In genomic region chr2:241357531-241357930, GRCh38 we compare ENCODE assay signal across 8 cellular contexts. TPM values are rescaled to one million over a fixed set of nuclear protein-coding genes. Genes with fewer than 3 reads are reported as not detected.
DNase-seq lines count a peak whose midpoint lies in the region; ATAC-seq, FAIRE-seq and TF ChIP-seq lines count a peak whose summit lies in the region.
"Had no signal": no experiment of that assay in that cellular context is flagged by ENCODE, and none has a peak within 500 bp of the region (broad histone marks: within the 10 kb centered on the region; RNA-seq: fewer than 3 reads in every experiment).

No MANE protein-coding gene starts in this region.

- H2AFZ ChIP-seq in OCI-LY1 (ENCODE audit: low read length) (no peak overlapping the region), parathyroid adenoma (no peak overlapping the region)

- H3K9ac ChIP-seq in OCI-LY1 (ENCODE audit: low read length), result no peak overlapping the region
- H3K9ac ChIP-seq in parathyroid adenoma, result no peak overlapping the region

- H4K20me1 ChIP-seq in OCI-LY1 (ENCODE audit: insufficient read depth, low read length), result no peaks in the 10 kb centered on the region

- no peaks in the 10 kb centered on the region for H3K9me2 ChIP-seq in OCI-LY1 (ENCODE audit: low read depth, low read length)

- in situ Hi-C loops in G401 (cut with HindIII; ENCODE audit: low sequenced_read_pairs), result no loop called here

- no peaks in the 10 kb centered on the region for H3K9me3 ChIP-seq in OCI-LY1 (ENCODE audit: low read length)
- no peaks in the 10 kb centered on the region for H3K9me3 ChIP-seq in parathyroid adenoma (ENCODE audit: control insufficient read depth, low read length)

- 0 out of 2 replicates have a peak, but pooled peaks cover 11% of the 10 kb centered on the region for H3F3A ChIP-seq in OCI-LY1 (ENCODE audit: insufficient read depth, low read length)

- H3K27ac ChIP-seq in OCI-LY1 (ENCODE audit: low read depth, low read length, poor library complexity, severe bottlenecking), result no peak overlapping the region
- H3K27ac ChIP-seq in dorsolateral prefrontal cortex, result peak overlapping the region in 12 of 59 donors; percentile 0 to 89 (median 28)
- peak overlapping the region; percentile 9 for H3K27ac ChIP-seq in parathyroid adenoma

- FAIRE-seq in GM12892 (lab: Jason Lieb, UNC), result no peak
- FAIRE-seq: endometrium had no signal

- H3K36me3 ChIP-seq in OCI-LY1 (ENCODE audit: insufficient read depth, low read length) (peaks cover 27% of the 10 kb centered on the region), parathyroid adenoma (ENCODE audit: control insufficient read depth, insufficient read depth, low read length) (no peaks in the 10 kb centered on the region)

- H3K27me3 ChIP-seq in OCI-LY1 (ENCODE audit: insufficient read depth, low read length) (no peaks in the 10 kb centered on the region; the same call in 1 of the 2 replicates), dorsolateral prefrontal cortex (no peaks in the 10 kb centered on the region), parathyroid adenoma (ENCODE audit: control insufficient read depth, insufficient read depth, low read length) (no peaks in the 10 kb centered on the region)

- DNase-seq in G401 (ENCODE audit: low spot score) (peak; percentile 11), dorsolateral prefrontal cortex (no peak), GM12892 (ENCODE audit: insufficient read length) (no peak)

- ATAC-seq in GM21723 (IDR thresholded peaks at IDR 0.05; ENCODE audit: unreplicated experiment), result no peak
- no peak for ATAC-seq in GM21786 (IDR thresholded peaks at IDR 0.05; ENCODE audit: unreplicated experiment)

- peaks cover 17% of the 10 kb centered on the region for H3K4me1 ChIP-seq in OCI-LY1 (ENCODE audit: insufficient read depth, low read length, severe bottlenecking)
- H3K4me1 ChIP-seq in parathyroid adenoma, result peaks cover 31% of the 10 kb centered on the region

- intact Hi-C loops in dorsolateral prefrontal cortex (cut with DNase I), result loop anchor here in 1 of 2 donors (5.0 to 10.0 kb wide), 3 partner anchors 40 to 150 kb away; partner anchors contain the start of genes HDLBP, SEPTIN2 and STK25

- no peak overlapping the region for H3K4me3 ChIP-seq in OCI-LY1 (ENCODE audit: low read depth, low read length, poor library complexity, severe bottlenecking)
- H3K4me3 ChIP-seq in dorsolateral prefrontal cortex, result peak overlapping the region in 44 of 59 donors; percentile 6 to 99 (median 91)
- H3K4me3 ChIP-seq in parathyroid adenoma (ENCODE audit: low read depth, low read length), result peak overlapping the region; percentile 58

- H3K4me2 ChIP-seq in OCI-LY1 (ENCODE audit: low read length) (0 out of 2 replicates have a peak overlapping the region, but pooled peaks have one; percentile 11), parathyroid adenoma (ENCODE audit: low read length) (peak overlapping the region; percentile 80)

- TF ChIP-seq POLR2A in GM12892 (IDR thresholded peaks at IDR 0.05; ENCODE audit: low read depth, low read length), result no peak

- TF ChIP-seq CTCF in OCI-LY1 (IDR thresholded peaks at IDR 0.05; ENCODE audit: low read length) (no peak), dorsolateral prefrontal cortex (IDR thresholded peaks at IDR 0.05 in 54 of 56, conservative IDR thresholded peaks at IDR 0.05 in 2 of 56; ENCODE audit: low read depth in 1 of 56, partially characterized antibody in 56 of 56) (no peak), parathyroid adenoma (IDR thresholded peaks at IDR 0.05) (no peak)

- H3K79me2 ChIP-seq in OCI-LY1 (ENCODE audit: insufficient read depth, low read length) (no peaks in the 10 kb centered on the region), parathyroid adenoma (peaks cover 51% of the 10 kb centered on the region)

RNA-seq across cellular contexts. Expression of gene FARP2, which starts 1.4 kb away (rescaled TPM):
- total RNA-seq in G401 (2014; rRNA removed; shearing (Covaris generic)), result 36.3 and 38.6 TPM in 2 replicates
- total RNA-seq in dorsolateral prefrontal cortex, result 100 to 1,000 TPM in 1 of 120 experiments, 10 to 100 TPM in 119; 39.8 to 107 (median 67.7) TPM
- 26.3 TPM for polyA plus RNA-seq in GM12892 (2012; ENCODE audit: missing spikeins)

RNA-seq across cellular contexts. Expression of gene SEPTIN2, which starts 41.8 kb away (rescaled TPM):
- total RNA-seq in G401 (2014; rRNA removed; shearing (Covaris generic)), result 339 and 438 TPM in 2 replicates
- total RNA-seq in dorsolateral prefrontal cortex, result 100 to 1,000 TPM; 149 to 396 (median 221) TPM
- 241 TPM for polyA plus RNA-seq in GM12892 (2012; ENCODE audit: missing spikeins)

RNA-seq across cellular contexts. Expression of gene HDLBP, which starts 42.1 kb away (rescaled TPM):
- total RNA-seq in G401 (2014; rRNA removed; shearing (Covaris generic)), result 386 and 442 TPM in 2 replicates
- 100 to 1,000 TPM; 216 to 367 (median 256) TPM for total RNA-seq in dorsolateral prefrontal cortex
- 138 TPM for polyA plus RNA-seq in GM12892 (2012; ENCODE audit: missing spikeins)
